1 cellular context compared by ENCODE assay signal in genomic region chrX:44744828-44745227, GRCh38.
TF ChIP-seq lines count a peak whose summit lies in the region.

No MANE protein-coding gene starts in this region.

TF ChIP-seq in GM23338, 12 proteins besides CTCF, POLR2A, EP300 and RAD21 (continued from another document):
- TF ChIP-seq, protein P1, sequence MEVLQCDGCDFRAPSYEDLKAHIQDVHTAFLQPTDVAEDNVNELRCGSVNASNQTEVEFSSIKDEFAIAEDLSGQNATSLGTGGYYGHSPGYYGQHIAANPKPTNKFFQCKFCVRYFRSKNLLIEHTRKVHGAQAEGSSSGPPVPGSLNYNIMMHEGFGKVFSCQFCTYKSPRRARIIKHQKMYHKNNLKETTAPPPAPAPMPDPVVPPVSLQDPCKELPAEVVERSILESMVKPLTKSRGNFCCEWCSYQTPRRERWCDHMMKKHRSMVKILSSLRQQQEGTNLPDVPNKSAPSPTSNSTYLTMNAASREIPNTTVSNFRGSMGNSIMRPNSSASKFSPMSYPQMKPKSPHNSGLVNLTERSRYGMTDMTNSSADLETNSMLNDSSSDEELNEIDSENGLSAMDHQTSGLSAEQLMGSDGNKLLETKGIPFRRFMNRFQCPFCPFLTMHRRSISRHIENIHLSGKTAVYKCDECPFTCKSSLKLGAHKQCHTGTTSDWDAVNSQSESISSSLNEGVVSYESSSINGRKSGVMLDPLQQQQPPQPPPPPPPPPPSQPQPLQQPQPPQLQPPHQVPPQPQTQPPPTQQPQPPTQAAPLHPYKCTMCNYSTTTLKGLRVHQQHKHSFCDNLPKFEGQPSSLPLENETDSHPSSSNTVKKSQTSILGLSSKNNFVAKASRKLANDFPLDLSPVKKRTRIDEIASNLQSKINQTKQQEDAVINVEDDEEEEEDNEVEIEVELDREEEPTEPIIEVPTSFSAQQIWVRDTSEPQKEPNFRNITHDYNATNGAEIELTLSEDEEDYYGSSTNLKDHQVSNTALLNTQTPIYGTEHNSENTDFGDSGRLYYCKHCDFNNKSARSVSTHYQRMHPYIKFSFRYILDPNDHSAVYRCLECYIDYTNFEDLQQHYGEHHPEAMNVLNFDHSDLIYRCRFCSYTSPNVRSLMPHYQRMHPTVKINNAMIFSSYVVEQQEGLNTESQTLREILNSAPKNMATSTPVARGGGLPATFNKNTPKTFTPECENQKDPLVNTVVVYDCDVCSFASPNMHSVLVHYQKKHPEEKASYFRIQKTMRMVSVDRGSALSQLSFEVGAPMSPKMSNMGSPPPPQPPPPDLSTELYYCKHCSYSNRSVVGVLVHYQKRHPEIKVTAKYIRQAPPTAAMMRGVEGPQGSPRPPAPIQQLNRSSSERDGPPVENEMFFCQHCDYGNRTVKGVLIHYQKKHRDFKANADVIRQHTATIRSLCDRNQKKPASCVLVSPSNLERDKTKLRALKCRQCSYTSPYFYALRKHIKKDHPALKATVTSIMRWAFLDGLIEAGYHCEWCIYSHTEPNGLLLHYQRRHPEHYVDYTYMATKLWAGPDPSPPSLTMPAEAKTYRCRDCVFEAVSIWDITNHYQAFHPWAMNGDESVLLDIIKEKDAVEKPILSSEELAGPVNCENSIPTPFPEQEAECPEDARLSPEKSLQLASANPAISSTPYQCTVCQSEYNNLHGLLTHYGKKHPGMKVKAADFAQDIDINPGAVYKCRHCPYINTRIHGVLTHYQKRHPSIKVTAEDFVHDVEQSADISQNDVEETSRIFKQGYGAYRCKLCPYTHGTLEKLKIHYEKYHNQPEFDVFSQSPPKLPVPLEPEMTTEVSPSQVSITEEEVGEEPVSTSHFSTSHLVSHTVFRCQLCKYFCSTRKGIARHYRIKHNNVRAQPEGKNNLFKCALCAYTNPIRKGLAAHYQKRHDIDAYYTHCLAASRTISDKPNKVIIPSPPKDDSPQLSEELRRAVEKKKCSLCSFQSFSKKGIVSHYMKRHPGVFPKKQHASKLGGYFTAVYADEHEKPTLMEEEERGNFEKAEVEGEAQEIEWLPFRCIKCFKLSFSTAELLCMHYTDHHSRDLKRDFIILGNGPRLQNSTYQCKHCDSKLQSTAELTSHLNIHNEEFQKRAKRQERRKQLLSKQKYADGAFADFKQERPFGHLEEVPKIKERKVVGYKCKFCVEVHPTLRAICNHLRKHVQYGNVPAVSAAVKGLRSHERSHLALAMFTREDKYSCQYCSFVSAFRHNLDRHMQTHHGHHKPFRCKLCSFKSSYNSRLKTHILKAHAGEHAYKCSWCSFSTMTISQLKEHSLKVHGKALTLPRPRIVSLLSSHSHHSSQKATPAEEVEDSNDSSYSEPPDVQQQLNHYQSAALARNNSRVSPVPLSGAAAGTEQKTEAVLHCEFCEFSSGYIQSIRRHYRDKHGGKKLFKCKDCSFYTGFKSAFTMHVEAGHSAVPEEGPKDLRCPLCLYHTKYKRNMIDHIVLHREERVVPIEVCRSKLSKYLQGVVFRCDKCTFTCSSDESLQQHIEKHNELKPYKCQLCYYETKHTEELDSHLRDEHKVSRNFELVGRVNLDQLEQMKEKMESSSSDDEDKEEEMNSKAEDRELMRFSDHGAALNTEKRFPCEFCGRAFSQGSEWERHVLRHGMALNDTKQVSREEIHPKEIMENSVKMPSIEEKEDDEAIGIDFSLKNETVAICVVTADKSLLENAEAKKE (CRISPR knock-in tag; IDR thresholded peaks at IDR 0.05), result no peak
- TF ChIP-seq NANOG (IDR thresholded peaks at IDR 0.05; ENCODE audit: borderline replicate concordance) (no peak), CREB1 (CRISPR knock-in tag; IDR thresholded peaks at IDR 0.05; ENCODE audit: low read depth) (no peak)
- TF ChIP-seq, protein P2, sequence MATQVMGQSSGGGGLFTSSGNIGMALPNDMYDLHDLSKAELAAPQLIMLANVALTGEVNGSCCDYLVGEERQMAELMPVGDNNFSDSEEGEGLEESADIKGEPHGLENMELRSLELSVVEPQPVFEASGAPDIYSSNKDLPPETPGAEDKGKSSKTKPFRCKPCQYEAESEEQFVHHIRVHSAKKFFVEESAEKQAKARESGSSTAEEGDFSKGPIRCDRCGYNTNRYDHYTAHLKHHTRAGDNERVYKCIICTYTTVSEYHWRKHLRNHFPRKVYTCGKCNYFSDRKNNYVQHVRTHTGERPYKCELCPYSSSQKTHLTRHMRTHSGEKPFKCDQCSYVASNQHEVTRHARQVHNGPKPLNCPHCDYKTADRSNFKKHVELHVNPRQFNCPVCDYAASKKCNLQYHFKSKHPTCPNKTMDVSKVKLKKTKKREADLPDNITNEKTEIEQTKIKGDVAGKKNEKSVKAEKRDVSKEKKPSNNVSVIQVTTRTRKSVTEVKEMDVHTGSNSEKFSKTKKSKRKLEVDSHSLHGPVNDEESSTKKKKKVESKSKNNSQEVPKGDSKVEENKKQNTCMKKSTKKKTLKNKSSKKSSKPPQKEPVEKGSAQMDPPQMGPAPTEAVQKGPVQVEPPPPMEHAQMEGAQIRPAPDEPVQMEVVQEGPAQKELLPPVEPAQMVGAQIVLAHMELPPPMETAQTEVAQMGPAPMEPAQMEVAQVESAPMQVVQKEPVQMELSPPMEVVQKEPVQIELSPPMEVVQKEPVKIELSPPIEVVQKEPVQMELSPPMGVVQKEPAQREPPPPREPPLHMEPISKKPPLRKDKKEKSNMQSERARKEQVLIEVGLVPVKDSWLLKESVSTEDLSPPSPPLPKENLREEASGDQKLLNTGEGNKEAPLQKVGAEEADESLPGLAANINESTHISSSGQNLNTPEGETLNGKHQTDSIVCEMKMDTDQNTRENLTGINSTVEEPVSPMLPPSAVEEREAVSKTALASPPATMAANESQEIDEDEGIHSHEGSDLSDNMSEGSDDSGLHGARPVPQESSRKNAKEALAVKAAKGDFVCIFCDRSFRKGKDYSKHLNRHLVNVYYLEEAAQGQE (IDR thresholded peaks at IDR 0.05; ENCODE audit: unreplicated experiment), result no peak
